ENCODE assay signal across 8 cellular contexts in the genomic region with DNA sequence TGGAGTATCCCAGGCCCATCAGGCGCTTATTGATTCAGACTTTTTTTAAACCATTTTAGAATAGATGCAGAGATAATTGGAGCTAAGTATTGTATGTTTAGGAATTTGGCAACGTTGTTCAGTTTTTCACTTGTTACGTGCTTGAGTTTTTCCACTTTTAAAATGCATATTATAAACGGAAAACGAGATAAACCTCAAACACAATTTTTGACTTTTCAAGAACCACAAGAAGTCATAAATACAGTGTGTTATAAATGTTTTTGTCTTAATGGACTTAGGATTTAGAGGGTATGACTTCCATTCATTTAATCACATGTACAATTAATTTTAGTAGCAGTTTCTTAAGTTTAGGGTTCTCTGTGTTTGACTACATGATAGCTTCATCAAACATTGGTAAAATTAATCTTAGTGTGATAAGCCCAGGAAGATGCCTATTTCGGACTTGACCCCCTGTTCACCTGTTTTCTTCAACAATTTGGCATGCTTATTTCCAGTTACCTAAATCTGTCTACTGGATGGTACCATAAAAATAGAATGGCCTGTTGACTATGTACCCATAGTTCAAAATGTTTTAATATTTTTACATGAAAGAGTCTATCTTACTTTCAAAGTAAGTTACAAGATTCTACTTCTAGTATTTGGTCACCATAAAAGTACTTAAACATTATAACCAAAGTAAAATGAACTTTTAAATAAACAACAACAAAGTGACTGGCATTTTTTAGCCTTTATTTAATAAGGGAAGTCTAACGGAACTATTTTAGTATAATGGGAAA. TPM values are rescaled to one million over a fixed set of nuclear protein-coding genes. Genes with fewer than 3 reads are reported as not detected.
DNase-seq lines count a peak whose midpoint lies in the region; ATAC-seq and TF ChIP-seq lines count a peak whose summit lies in the region.

No MANE protein-coding gene starts in this region.

- no peak for TF ChIP-seq CTCF in brain (conservative IDR thresholded peaks at IDR 0.05)
- no peak for TF ChIP-seq CTCF in lower lobe of right lung (IDR thresholded peaks at IDR 0.05)
- TF ChIP-seq CTCF in tibial artery (IDR thresholded peaks at IDR 0.05): no peak

- H3K36me3 Mint-ChIP-seq in activated T-cell treated with anti-CD3 and anti-CD28 coated beads, Interleukin-2, amount 50 U/mL, for 72 hours (ENCODE audit: insufficient read depth in 2 of 2): peaks cover 0 to 2% of the 10 kb centered on the region in 2 donors
- no peaks in the 10 kb centered on the region for H3K36me3 Mint-ChIP-seq in brain

- peak overlapping the region; percentile 49 for H3K27ac Mint-ChIP-seq in activated T-cell treated with anti-CD3 and anti-CD28 coated beads, Interleukin-2, amount 50 U/mL, for 72 hours
- H3K27ac Mint-ChIP-seq in brain: peak overlapping the region; percentile 87 to 99 (median 95)

- H3K9me3 Mint-ChIP-seq in activated T-cell treated with anti-CD3 and anti-CD28 coated beads, Interleukin-2, amount 50 U/mL, for 72 hours: no peaks in the 10 kb centered on the region
- H3K9me3 Mint-ChIP-seq in brain: no peaks in the 10 kb centered on the region

- H3K4me3 Mint-ChIP-seq in activated T-cell treated with anti-CD3 and anti-CD28 coated beads, Interleukin-2, amount 50 U/mL, for 72 hours: peak overlapping the region; percentile 84 to 90
- H3K4me3 Mint-ChIP-seq in brain: peak overlapping the region; percentile 86 to 95 (median 91)

- H3K9me3 ChIP-seq in lower lobe of right lung (no peaks in the 10 kb centered on the region), tibial artery (no peaks in the 10 kb centered on the region)

- H3K27me3 ChIP-seq in lower lobe of right lung (ENCODE audit: low read depth) (no peaks in the 10 kb centered on the region), tibial artery (no peaks in the 10 kb centered on the region)

- peak overlapping the region; percentile 75 for H3K4me3 ChIP-seq in lower lobe of right lung
- H3K4me3 ChIP-seq in tibial artery: peak overlapping the region; percentile 71 to 85

- no peak for DNase-seq in activated T-cell treated with anti-CD3 and anti-CD28 coated beads, Interleukin-2, amount 50 U/mL, for 72 hours
- DNase-seq in activated T-cell treated with anti-CD3 and anti-CD28 coated beads, Interleukin-2, amount 50 U/mL, for 48 hours: no peak
- DNase-seq in lower lobe of right lung (no peak), tibial artery (no peak), DMS153 treated with DMSO at 0.1 percent for 48 hours (lab: John Stamatoyannopoulos, UW; ENCODE audit: unreplicated experiment) (no peak)

- H3K4me1 Mint-ChIP-seq in activated T-cell treated with anti-CD3 and anti-CD28 coated beads, Interleukin-2, amount 50 U/mL, for 72 hours (ENCODE audit: low read depth): peaks cover 14% of the 10 kb centered on the region
- peaks cover 61% of the 10 kb centered on the region for H3K4me1 Mint-ChIP-seq in brain

- H3K4me1 ChIP-seq in lower lobe of right lung: peaks cover 17% of the 10 kb centered on the region
- H3K4me1 ChIP-seq in tibial artery: peaks cover 0 to 29% (median 7%) of the 10 kb centered on the region in 4 donors

- H3K27ac ChIP-seq in lower lobe of right lung (peak overlapping the region; percentile 92), tibial artery (peak overlapping the region; percentile 94 to 96)

- peaks cover 56% of the 10 kb centered on the region for H3K27me3 Mint-ChIP-seq in activated T-cell treated with anti-CD3 and anti-CD28 coated beads, Interleukin-2, amount 50 U/mL, for 72 hours (ENCODE audit: low read depth)
- H3K27me3 Mint-ChIP-seq in brain: no peaks in the 10 kb centered on the region

- intact Hi-C loops in lower lobe of right lung (cut with DNase I): no loop called here
- intact Hi-C loops in tibial artery (cut with DNase I; ENCODE audit: low total_unique reads): loop anchor here (5.0 to 10.0 kb wide), 4 partner anchors 90 to 1430 kb away; a partner anchor contains a TSS

- no peak for ATAC-seq in activated T-cell treated with anti-CD3 and anti-CD28 coated beads, Interleukin-2, amount 50 U/mL, for 72 hours (replicated peaks in 1 of 2)
- no peak for ATAC-seq in lower lobe of right lung
- ATAC-seq in GM18873 (IDR thresholded peaks at IDR 0.05; ENCODE audit: low FRiP score, unreplicated experiment): no peak
- no peak for ATAC-seq in HG03460 (IDR thresholded peaks at IDR 0.05; ENCODE audit: unreplicated experiment)

- H3K36me3 ChIP-seq in lower lobe of right lung: no peaks in the 10 kb centered on the region
- no peaks in the 10 kb centered on the region for H3K36me3 ChIP-seq in tibial artery

RNA-seq across cellular contexts. Expression of a gene that starts 1.3 kb away (rescaled TPM):
- 1 to 10 TPM; 2.5 to 6.6 TPM for total RNA-seq in activated T-cell treated with anti-CD3 and anti-CD28 coated beads, Interleukin-2, amount 50 U/mL, for 72 hours
- 2.5 TPM for polyA plus RNA-seq in brain (ENCODE audit: insufficient read depth, low read depth, low replicate concordance)
- 11.4 TPM for total RNA-seq in lower lobe of right lung
